8 cellular contexts compared by ENCODE assay signal in genomic region chr7:101857358-101857794, GRCh38. TPM values are rescaled to one million over a fixed set of nuclear protein-coding genes. Genes with fewer than 3 reads are reported as not detected.
DNase-seq lines count a peak whose midpoint lies in the region; ATAC-seq, FAIRE-seq and TF ChIP-seq lines count a peak whose summit lies in the region.

No MANE protein-coding gene starts in this region.

- H2AFZ ChIP-seq in GM12878 (ENCODE audit: control insufficient read depth, low read depth, low read length) = peak overlapping the region; percentile 5; the same call in 1 of the 2 replicates

- TF ChIP-seq CTCF in GM12878 (IDR thresholded peaks at IDR 0.05 in 2 of 3, conservative IDR thresholded peaks at IDR 0.05 in 1 of 3; ENCODE audit: control insufficient read depth in 2 of 3, extremely low read depth in 1 of 3, insufficient read depth in 1 of 3, low read depth in 3 of 3, low read length in 3 of 3) = no peak
- no peak for TF ChIP-seq CTCF in body of pancreas (IDR thresholded peaks at IDR 0.05)

- ATAC-seq in HG03066 (IDR thresholded peaks at IDR 0.05; ENCODE audit: low read depth, unreplicated experiment) (peak; percentile 25), GM12878 (peak; percentile 41), HG03025 (IDR thresholded peaks at IDR 0.05; ENCODE audit: low FRiP score, unreplicated experiment) (no peak), body of pancreas (no peak)

- peaks cover 3% of the 10 kb centered on the region; the same call in 1 of the 2 replicates for H4K20me1 ChIP-seq in GM12878 (ENCODE audit: control insufficient read depth, insufficient read depth)

- in situ Hi-C loops in GM12878 (cut with MboI) = no loop called here

- FAIRE-seq in GM12878 (lab: Jason Lieb, UNC) = peak; percentile 35
- no peak for FAIRE-seq in small intestine (lab: Jason Lieb, UNC)

- no peaks in the 10 kb centered on the region; a peak in 1 of 4 replicates for H3K36me3 ChIP-seq in GM12878 (ENCODE audit: control insufficient read depth in 2 of 2, insufficient read depth in 2 of 2, low read length in 1 of 2)
- H3K36me3 ChIP-seq in small intestine (ENCODE audit: control insufficient read depth in 2 of 2, insufficient read depth in 2 of 2, low read length in 2 of 2) = no peaks in the 10 kb centered on the region
- H3K36me3 ChIP-seq in body of pancreas (replicated peaks in 1 of 2; ENCODE audit: insufficient read depth in 1 of 2, low read depth in 2 of 2) = no peaks in the 10 kb centered on the region

- peak overlapping the region; percentile 49 for H3K9ac ChIP-seq in GM12878 (ENCODE audit: control insufficient read depth, insufficient read depth, low read length)

- H3K9me3 ChIP-seq in GM12878 (replicated peaks; ENCODE audit: control insufficient read depth, insufficient read depth, low read length) (no peaks in the 10 kb centered on the region), small intestine (ENCODE audit: control insufficient read depth, low read depth) (no peaks in the 10 kb centered on the region), body of pancreas (no peaks in the 10 kb centered on the region)

- 0 out of 4 replicates have a peak, but pooled peaks of 1 of the 2 experiments have one; percentile 30 for TF ChIP-seq EP300 in GM12878 (IDR thresholded peaks at IDR 0.05; ENCODE audit: borderline replicate concordance in 1 of 2, control insufficient read depth in 1 of 2, low read depth in 2 of 2, low read length in 2 of 2)

- peaks cover 28% of the 10 kb centered on the region for H3K4me1 Mint-ChIP-seq in activated CD4-positive, alpha-beta T cell treated with anti-CD3 and anti-CD28 coated beads, Interleukin-2, amount 10 ng/mL, durations not matched to agents 24 days and 14 days

- H3K4me1 ChIP-seq in GM12878 (ENCODE audit: control insufficient read depth, insufficient read depth, low read length) = peaks cover 47% of the 10 kb centered on the region
- H3K4me1 ChIP-seq in small intestine (ENCODE audit: control insufficient read depth in 2 of 2, insufficient read depth in 1 of 2, low read depth in 1 of 2, low read length in 1 of 2) = peaks cover 3 to 10% of the 10 kb centered on the region in 2 donors
- peaks cover 36% of the 10 kb centered on the region for H3K4me1 ChIP-seq in body of pancreas

- H3K27me3 ChIP-seq in GM12878 (replicated peaks in 1 of 2; ENCODE audit: control insufficient read depth in 2 of 2, insufficient read depth in 2 of 2, low read length in 1 of 2) = no peaks in the 10 kb centered on the region
- H3K27me3 ChIP-seq in small intestine (ENCODE audit: control insufficient read depth in 2 of 2, insufficient read depth in 2 of 2, low read length in 2 of 2) = no peaks in the 10 kb centered on the region
- no peaks in the 10 kb centered on the region for H3K27me3 ChIP-seq in body of pancreas

- intact Hi-C loops in activated CD4-positive, alpha-beta T cell treated with anti-CD3 and anti-CD28 coated beads, Interleukin-2, amount 10 ng/mL, durations not matched to agents 24 days and 14 days (cut with micrococcal nuclease) = loop anchor here (5.0 kb wide), 1 partner anchor 115 kb away; no protein-coding TSS in a partner anchor
- intact Hi-C loops in GM12878 (cut with micrococcal nuclease; ENCODE audit: unreplicated experiment) (loop anchor here (1.0 to 10.0 kb wide), 8 partner anchors 43 to 585 kb away; no protein-coding TSS in a partner anchor), body of pancreas (cut with DNase I) (no loop called here)

- H3K27ac Mint-ChIP-seq in activated CD4-positive, alpha-beta T cell treated with anti-CD3 and anti-CD28 coated beads, Interleukin-2, amount 10 ng/mL, durations not matched to agents 24 days and 14 days = peak overlapping the region; percentile 97

- TF ChIP-seq POLR2A in GM12878 (IDR thresholded peaks at IDR 0.05; ENCODE audit: low read depth, low read length) (no peak), body of pancreas (IDR thresholded peaks at IDR 0.05) (no peak)

- RAD21 ChIA-PET in GM12878 (lab: Charles Lee; ENCODE audit: unreplicated experiment) = interaction anchor here (0.8 to 4.0 kb wide), 26 partner anchors 13 to 361 kb away, joined by 3 to 36 read pairs (median 4); no protein-coding TSS in a partner anchor

- H3K4me3 ChIP-seq in GM12878 = peak overlapping the region; percentile 25; the same call in 1 of the 2 replicates
- no peak overlapping the region for H3K4me3 ChIP-seq in small intestine (ENCODE audit: low read depth in 1 of 2, low read length in 2 of 2)
- no peak overlapping the region for H3K4me3 ChIP-seq in body of pancreas

- H3K27ac ChIP-seq in GM12878 (ENCODE audit: control insufficient read depth, insufficient read depth) (peak overlapping the region; percentile 84), small intestine (ENCODE audit: low read depth in 1 of 2, low read length in 1 of 2) (peak overlapping the region; percentile 16 to 74), body of pancreas (peak overlapping the region in 2 of 4 donors; percentile 73 to 82)

- H3K4me3 Mint-ChIP-seq in activated CD4-positive, alpha-beta T cell treated with anti-CD3 and anti-CD28 coated beads, Interleukin-2, amount 10 ng/mL, durations not matched to agents 24 days and 14 days = peak overlapping the region; percentile 90

- peak overlapping the region; percentile 67 for H3K4me2 ChIP-seq in GM12878 (ENCODE audit: control insufficient read depth, insufficient read depth)

- no peak for DNase-seq in activated CD4-positive, alpha-beta T cell treated with anti-CD3 and anti-CD28 coated beads, Interleukin-2, amount 10 ng/mL, durations not matched to agents 24 days and 14 days
- DNase-seq in activated CD4-positive, alpha-beta T cell treated with anti-CD3 and anti-CD28 coated beads, Interleukin-2, amount 50 U/mL, for 1 hour = no peak
- DNase-seq in GM12878 (ENCODE audit: low read depth, low spot score) = peak; percentile 40
- DNase-seq in small intestine = no peak
- DNase-seq in T1000 (lab: John Stamatoyannopoulos, UW) = no peak
- no peak for DNase-seq in body of pancreas

- SMC1A ChIA-PET in GM12878 (lab: Charles Lee; ENCODE audit: uncharacterized antibody, unreplicated experiment) = interaction anchor here (0.7 to 3.8 kb wide), 18 partner anchors 21 to 383 kb away, joined by 3 to 27 read pairs (median 6); partner anchors contain the start of gene CUX1

- POLR2A ChIA-PET in GM12878 (lab: Charles Lee) = interaction anchor here (0.6 to 2.1 kb wide), 6 partner anchors 75 to 449 kb away, joined by 3 to 5 read pairs (median 3); no protein-coding TSS in a partner anchor

- peaks cover 34% of the 10 kb centered on the region for H3K79me2 ChIP-seq in GM12878 (ENCODE audit: control insufficient read depth, insufficient read depth, low read length)

- no peaks in the 10 kb centered on the region for H3K27me3 Mint-ChIP-seq in activated CD4-positive, alpha-beta T cell treated with anti-CD3 and anti-CD28 coated beads, Interleukin-2, amount 10 ng/mL, durations not matched to agents 24 days and 14 days

- under 1% methylated on average over 11 of the region's 11 CpGs for WGBS in GM12878 (ENCODE audit: insufficient coverage, insufficient replicate concordance, low lambda C conversion rate, missing lambda C conversion rate)
- 57 to 70% (median 64%) methylated on average over 11 of the region's 11 CpGs for WGBS in small intestine, 3 donors
- WGBS in body of pancreas, 2 donors = 71 to 85% methylated on average over 11 of the region's 11 CpGs

- TF ChIP-seq RAD21 in GM12878 (IDR thresholded peaks at IDR 0.05; ENCODE audit: insufficient read depth, low read depth, low read length) = no peak

- CTCF ChIA-PET in GM12878 (lab: Yijun Ruan, JAX) = interaction anchor here (0.7 to 3.2 kb wide), 13 partner anchors 13 to 379 kb away, joined by 4 to 15 read pairs (median 5); partner anchors contain the start of gene CUX1

- no TSS peak for BruUV-seq in GM12878 (replicated peaks; lab: Mats Ljungman, UMichigan)

- H3K36me3 Mint-ChIP-seq in activated CD4-positive, alpha-beta T cell treated with anti-CD3 and anti-CD28 coated beads, Interleukin-2, amount 10 ng/mL, durations not matched to agents 24 days and 14 days (ENCODE audit: low read depth) = no peaks in the 10 kb centered on the region

- H3K9me3 Mint-ChIP-seq in activated CD4-positive, alpha-beta T cell treated with anti-CD3 and anti-CD28 coated beads, Interleukin-2, amount 10 ng/mL, durations not matched to agents 24 days and 14 days = no peaks in the 10 kb centered on the region

RNA-seq across cellular contexts. Expression of gene CUX1, which starts 40.0 kb away (rescaled TPM):
- total RNA-seq in activated CD4-positive, alpha-beta T cell treated with anti-CD3 and anti-CD28 coated beads, Interleukin-2, amount 10 ng/mL, durations not matched to agents 24 days and 14 days = 25.7 and 31.5 TPM in 2 replicates
- 214 and 249 TPM in 2 replicates for total RNA-seq in GM12878 (2013; cell fraction: nucleolus; rRNA removed)
- total RNA-seq in GM12878 (2014; rRNA removed) (26.0 and 29.7 TPM in 2 replicates), GM12878 (2014; rRNA removed; fragmentation: Illumina TruSeq; extraction: Trizol) (21.5 and 22.5 TPM in 2 replicates), GM12878 (2021) (44.7 and 48.6 TPM in 2 replicates), body of pancreas (10 to 100 TPM; 42.0 to 47.5 TPM)
- 11.3 TPM for polyA plus RNA-seq in GM12878 (2011; ENCODE audit: low read depth)
- polyA plus RNA-seq in GM12878 (2011; rRNA removed) (12.7 and 12.9 TPM in 2 replicates), GM12878 (2014; fragmentation: Illumina TruSeq; extraction: Trizol) (28.0 and 35.3 TPM in 2 replicates), GM12878 (2014; fragmentation: Nextera tagmentation; extraction: Ambion mirVana) (1 to 10 TPM; 6.1 to 7.8 TPM), GM12878 (2014; rRNA removed) (24.0 and 26.0 TPM in 2 replicates), GM12878 (2016; fragmentation: Nextera tagmentation; extraction: Ambion mirVana) (10 to 100 TPM; 27.7 to 31.0 TPM), small intestine (10 to 100 TPM; 29.2 to 32.9 (median 31.8) TPM)
- 16.7 and 17.9 TPM in 2 replicates for polyA plus RNA-seq in GM12878 (2011; cell fraction: cytosol; rRNA removed)
- 14.0 and 21.5 TPM in 2 replicates for polyA plus RNA-seq in GM12878 (2011; cell fraction: nucleus; rRNA removed)
- polyA plus RNA-seq in GM12878 (2012) = 21.7 and 23.4 TPM in 2 replicates
- polyA minus RNA-seq in GM12878 (2011; rRNA and poly(A)+ RNA removed) = 21.1 and 30.1 TPM in 2 replicates
- polyA minus RNA-seq in GM12878 (2011; cell fraction: cytosol; rRNA and poly(A)+ RNA removed) = 10.7 and 11.1 TPM in 2 replicates
- polyA minus RNA-seq in GM12878 (2011; cell fraction: nucleus; rRNA and poly(A)+ RNA removed) = 21.6 and 47.5 TPM in 2 replicates

Comparison
In these comparisons a context has a peak if more than half of its experiments do, and no peak if none do; other contexts are left out.
1. ATAC-seq: peak in HG03066 (single experiment) and GM12878 (single experiment); none in HG03025 (single experiment) and body of pancreas (single experiment).